8 cellular contexts compared by ENCODE assay signal in genomic region chr16:67934306-67935095, GRCh38. TPM values are rescaled to one million over a fixed set of nuclear protein-coding genes. Genes with fewer than 3 reads are reported as not detected.
DNase-seq lines count a peak whose midpoint lies in the region; ATAC-seq and TF ChIP-seq lines count a peak whose summit lies in the region.

No MANE protein-coding gene starts in this region.

- peak overlapping the region in 7 of 10 donors; percentile 23 to 100 (median 89) for H3K4me3 Mint-ChIP-seq in naive thymus-derived CD4-positive, alpha-beta T cell

- H3K9ac ChIP-seq in BLaER1 (peak overlapping the region; percentile 95), KMS-11 (no peak overlapping the region)

- no peak for TF ChIP-seq CTCF in KMS-11 (conservative IDR thresholded peaks at IDR 0.05; ENCODE audit: low read depth, low read length)

- no peaks in the 10 kb centered on the region for H3K9me3 Mint-ChIP-seq in naive thymus-derived CD4-positive, alpha-beta T cell

- intact Hi-C loops in naive thymus-derived CD4-positive, alpha-beta T cell (cut with micrococcal nuclease) = loop anchor here (1.0 to 5.0 kb wide), 16 partner anchors 34 to 453 kb away; partner anchors contain the start of genes EDC4 (in 2 of the 2), PRMT7 (in 2 of the 2), PSKH1 (in 2 of the 2) and SLC12A4 (in 2 of the 2)

- H3K27me3 Mint-ChIP-seq in naive thymus-derived CD4-positive, alpha-beta T cell = peaks cover 0 to 3% (median 0%) of the 10 kb centered on the region in 5 donors

- H3K4me1 ChIP-seq in BLaER1 = peaks cover 36% of the 10 kb centered on the region
- peaks cover 16% of the 10 kb centered on the region for H3K4me1 ChIP-seq in KMS-11 (ENCODE audit: low read depth, poor library complexity, severe bottlenecking)
- peaks cover 21% of the 10 kb centered on the region in 2 donors for H3K4me1 ChIP-seq in naive thymus-derived CD4-positive, alpha-beta T cell (ENCODE audit: control insufficient read depth in 2 of 2, insufficient read depth in 2 of 2, low read length in 2 of 2)

- CTCF ChIA-PET in naive thymus-derived CD4-positive, alpha-beta T cell (lab: Charles Lee) = interaction anchor here (0.7 to 2.7 kb wide), 3 partner anchors 48 to 118 kb away, joined by 3 to 11 read pairs (median 4); partner anchors contain the start of gene NRN1L

- H3K27me3 ChIP-seq in BLaER1 (no peaks in the 10 kb centered on the region), KMS-11 (ENCODE audit: insufficient read depth, low read depth) (no peaks in the 10 kb centered on the region)
- H3K27me3 ChIP-seq in naive thymus-derived CD4-positive, alpha-beta T cell (ENCODE audit: control insufficient read depth in 2 of 2, insufficient read depth in 2 of 2, low read length in 2 of 2) = no peaks in the 10 kb centered on the region

- ATAC-seq in naive thymus-derived CD4-positive, alpha-beta T cell = no peak
- ATAC-seq in GM19395 (IDR thresholded peaks at IDR 0.05; ENCODE audit: unreplicated experiment) = no peak
- no peak for ATAC-seq in HG02885 (IDR thresholded peaks at IDR 0.05; ENCODE audit: poor library complexity, unreplicated experiment)

- H3K36me3 ChIP-seq in BLaER1 (peaks cover 56% of the 10 kb centered on the region), KMS-11 (ENCODE audit: insufficient read depth) (no peaks in the 10 kb centered on the region)
- peaks cover 19 to 65% (median 20%) of the 10 kb centered on the region in 3 experiments for H3K36me3 ChIP-seq in naive thymus-derived CD4-positive, alpha-beta T cell (ENCODE audit: control insufficient read depth in 2 of 3, insufficient read depth in 3 of 3, low read length in 3 of 3)

- POLR2A ChIA-PET in naive thymus-derived CD4-positive, alpha-beta T cell (lab: Charles Lee) = interaction anchor here (0.6 to 4.5 kb wide), 9 partner anchors 37 to 290 kb away, joined by 3 to 35 read pairs (median 12); partner anchors contain the start of genes CARMIL2, NUTF2, PSKH1 and RANBP10

- no peak for DNase-seq in naive thymus-derived CD4-positive, alpha-beta T cell
- no peak for DNase-seq in DMS153 treated with DMSO at 0.1 percent for 48 hours (lab: John Stamatoyannopoulos, UW; ENCODE audit: unreplicated experiment)
- DNase-seq in dermis blood vessel endothelial cell = no peak

- no peaks in the 10 kb centered on the region for H3K9me3 ChIP-seq in BLaER1
- H3K9me3 ChIP-seq in naive thymus-derived CD4-positive, alpha-beta T cell (ENCODE audit: control insufficient read depth in 2 of 3, low read length in 3 of 3) = no peaks in the 10 kb centered on the region

- H4K20me1 ChIP-seq in BLaER1 = peaks cover 40% of the 10 kb centered on the region
- no peaks in the 10 kb centered on the region for H4K20me1 ChIP-seq in KMS-11 (ENCODE audit: insufficient read depth)

- no peak overlapping the region for H2AFZ ChIP-seq in KMS-11 (ENCODE audit: low read depth)

- peaks cover 5 to 24% (median 7%) of the 10 kb centered on the region in 5 donors for H3K36me3 Mint-ChIP-seq in naive thymus-derived CD4-positive, alpha-beta T cell

- H3K79me2 ChIP-seq in KMS-11 (ENCODE audit: insufficient read depth, low read depth) = peaks cover 12% of the 10 kb centered on the region; the same call in 1 of the 2 replicates

- peaks cover 18 to 38% (median 24%) of the 10 kb centered on the region in 7 donors for H3K4me1 Mint-ChIP-seq in naive thymus-derived CD4-positive, alpha-beta T cell

- H3K27ac ChIP-seq in BLaER1 (0 out of 2 replicates have a peak overlapping the region, but pooled peaks have one; percentile 96), KMS-11 (no peak overlapping the region), cingulate gyrus (ENCODE audit: low read depth, low read length) (peak overlapping the region; percentile 78)
- peak overlapping the region; percentile 77 for H3K27ac ChIP-seq in naive thymus-derived CD4-positive, alpha-beta T cell (ENCODE audit: low read depth, low read length)

- H3K4me2 ChIP-seq in BLaER1 = peak overlapping the region; percentile 88
- peak overlapping the region; percentile 67; the same call in 1 of the 2 replicates for H3K4me2 ChIP-seq in KMS-11

- H3K27ac Mint-ChIP-seq in naive thymus-derived CD4-positive, alpha-beta T cell = peak overlapping the region; percentile 44 to 99 (median 99)

- H3K4me3 ChIP-seq in BLaER1 (peak overlapping the region; percentile 93; the same call in 1 of the 2 replicates), KMS-11 (IDR thresholded peaks at IDR 0.05; ENCODE audit: insufficient read depth, low read depth, low read length) (no peak overlapping the region)
- no peak overlapping the region for H3K4me3 ChIP-seq in naive thymus-derived CD4-positive, alpha-beta T cell (ENCODE audit: low read length)

RNA-seq across cellular contexts. Expression of gene PSMB10, which starts 2.1 kb away (rescaled TPM):
- total RNA-seq in naive thymus-derived CD4-positive, alpha-beta T cell = 100 to 1,000 TPM; 101 to 370 (median 142) TPM
- polyA plus RNA-seq in naive thymus-derived CD4-positive, alpha-beta T cell = 100 to 1,000 TPM; 522 to 542 TPM
- total RNA-seq in dermis blood vessel endothelial cell = 46.8 and 95.8 TPM in 2 replicates

RNA-seq across cellular contexts. Expression of gene CTRL, which starts 2.8 kb away (rescaled TPM):
- 10 to 100 TPM in 2 of 5 experiments, 1 to 10 TPM in 3; 7.9 to 15.1 (median 9.3) TPM for total RNA-seq in naive thymus-derived CD4-positive, alpha-beta T cell
- 1 to 10 TPM; 1.3 to 2.5 TPM for polyA plus RNA-seq in naive thymus-derived CD4-positive, alpha-beta T cell
- 0.17 and 0.88 TPM in 2 replicates for total RNA-seq in dermis blood vessel endothelial cell

RNA-seq across cellular contexts. Expression of gene LCAT, which starts 9.4 kb away (rescaled TPM):
- 10 to 100 TPM in 4 of 5 experiments, 1 to 10 TPM in 1; 9.4 to 23.6 (median 19.6) TPM for total RNA-seq in naive thymus-derived CD4-positive, alpha-beta T cell
- 1 to 10 TPM in 1 of 2 donors, under 1 TPM in 1; 0.33 to 1.5 TPM for polyA plus RNA-seq in naive thymus-derived CD4-positive, alpha-beta T cell
- 3.3 and 6.5 TPM in 2 replicates for total RNA-seq in dermis blood vessel endothelial cell

RNA-seq across cellular contexts. Expression of gene SLC12A4, which starts 33.9 kb away (rescaled TPM):
- total RNA-seq in naive thymus-derived CD4-positive, alpha-beta T cell = 10 to 100 TPM; 22.8 to 44.4 (median 31.3) TPM
- 1 to 10 TPM; 3.8 to 8.0 TPM for polyA plus RNA-seq in naive thymus-derived CD4-positive, alpha-beta T cell
- 68.9 and 94.1 TPM in 2 replicates for total RNA-seq in dermis blood vessel endothelial cell

RNA-seq across cellular contexts. Expression of gene PSKH1, which starts 41.4 kb away (rescaled TPM):
- total RNA-seq in naive thymus-derived CD4-positive, alpha-beta T cell = 10 to 100 TPM; 18.0 to 28.5 (median 23.3) TPM
- polyA plus RNA-seq in naive thymus-derived CD4-positive, alpha-beta T cell = 10 to 100 TPM; 20.7 to 34.0 TPM
- 24.7 and 30.8 TPM in 2 replicates for total RNA-seq in dermis blood vessel endothelial cell
